In genomic region chr1:79683420-79683819, GRCh38 we compare ENCODE assay signal across 8 cellular contexts.
"Had no signal": no experiment of that assay in that cellular context is flagged by ENCODE, and none has a peak within 500 bp of the region (broad histone marks: within the 10 kb centered on the region; RNA-seq: fewer than 3 reads in every experiment).

No MANE protein-coding gene starts in this region.

- H3K27ac ChIP-seq: HL-60, KMS-11 had no signal

- H3K27me3 Mint-ChIP-seq: IgD-negative memory B cell had no signal

- ATAC-seq: HepG2, K562 had no signal

- H3K27ac Mint-ChIP-seq: IgD-negative memory B cell had no signal

- H3K4me1 Mint-ChIP-seq: IgD-negative memory B cell had no signal

- H3K4me3 ChIP-seq: K562 had no signal

- H3K4me3 Mint-ChIP-seq: IgD-negative memory B cell had no signal

- DNase-seq: IMR-90, KBM-7, KG1 had no signal

- H3K9ac ChIP-seq: KMS-11 had no signal
